Comparison of ENCODE assay signal across 17 cellular contexts in genomic region chr2:224774735-224775134, GRCh38. TPM values are rescaled to one million over a fixed set of nuclear protein-coding genes. Genes with fewer than 3 reads are reported as not detected.
A peak's percentile ranks its signal among the peaks of the same experiment; 100 is the strongest.
DNase-seq lines count a peak whose midpoint lies in the region; ATAC-seq and TF ChIP-seq lines count a peak whose summit lies in the region.
"Had no signal": no experiment of that assay in that cellular context is flagged by ENCODE, and none has a peak within 500 bp of the region (broad histone marks: within the 10 kb centered on the region; RNA-seq: fewer than 3 reads in every experiment).

No MANE protein-coding gene starts in this region.

- no peak for TF ChIP-seq CTCF in activated CD8-positive, alpha-beta T cell treated with anti-CD3 and anti-CD28 coated beads for 36 hours (IDR thresholded peaks at IDR 0.05)
- TF ChIP-seq CTCF in lung (IDR thresholded peaks at IDR 0.05; ENCODE audit: control extremely low read depth, extremely low read depth) = no peak
- TF ChIP-seq CTCF in heart left ventricle (IDR thresholded peaks at IDR 0.05) = no peak

- H3K36me3 ChIP-seq in lung (ENCODE audit: control insufficient read depth in 2 of 2, insufficient read depth in 2 of 2, low read length in 2 of 2) (peaks cover 0 to 7% of the 10 kb centered on the region in 2 donors), heart left ventricle (peaks cover 0 to 80% (median 3%) of the 10 kb centered on the region in 9 donors)

- intact Hi-C loops in activated CD8-positive, alpha-beta T cell treated with anti-CD3 and anti-CD28 coated beads for 36 hours (cut with micrococcal nuclease) = loop anchor here (10.0 kb wide), 1 partner anchor 420 kb away; no protein-coding TSS in a partner anchor
- intact Hi-C loops in heart left ventricle (cut with DNase I) = loop anchor here in 4 of 10 donors (5.0 to 10.0 kb wide), 3 partner anchors 130 to 420 kb away; no protein-coding TSS in a partner anchor

- H3K27ac Mint-ChIP-seq in activated CD8-positive, alpha-beta T cell treated with anti-CD3 and anti-CD28 coated beads, Interleukin-2, amount 10 ng/mL, durations not matched to agents 7 days and 5 days = peak overlapping the region; percentile 55
- no peak overlapping the region for H3K27ac Mint-ChIP-seq in activated CD8-positive, alpha-beta T cell treated with anti-CD3 and anti-CD28 coated beads for 36 hours
- peak overlapping the region; percentile 47 for H3K27ac Mint-ChIP-seq in activated naive CD8-positive, alpha-beta T cell
- H3K27ac Mint-ChIP-seq in activated naive CD8-positive, alpha-beta T cell treated with anti-CD3 and anti-CD28 coated beads, Interleukin-2, amount 50 U/mL, for 24 hours = no peak overlapping the region
- H3K27ac Mint-ChIP-seq in naive thymus-derived CD8-positive, alpha-beta T cell = peak overlapping the region in 1 of 10 donors; percentile 37
- H3K27ac Mint-ChIP-seq: IgD-negative memory B cell had no signal

- H3K4me1 Mint-ChIP-seq in activated CD8-positive, alpha-beta T cell treated with anti-CD3 and anti-CD28 coated beads, Interleukin-2, amount 10 ng/mL, durations not matched to agents 7 days and 5 days (ENCODE audit: low read depth) = peaks cover 2% of the 10 kb centered on the region
- H3K4me1 Mint-ChIP-seq in activated CD8-positive, alpha-beta T cell treated with anti-CD3 and anti-CD28 coated beads for 36 hours (ENCODE audit: low read depth) = peaks cover 6% of the 10 kb centered on the region
- peaks cover 4% of the 10 kb centered on the region for H3K4me1 Mint-ChIP-seq in activated naive CD8-positive, alpha-beta T cell (ENCODE audit: low read depth)
- H3K4me1 Mint-ChIP-seq in activated naive CD8-positive, alpha-beta T cell treated with anti-CD3 and anti-CD28 coated beads, Interleukin-2, amount 50 U/mL, for 24 hours = peaks cover 3% of the 10 kb centered on the region
- H3K4me1 Mint-ChIP-seq in naive thymus-derived CD8-positive, alpha-beta T cell = peaks cover 0 to 6% (median 2%) of the 10 kb centered on the region in 4 donors

- CTCF ChIA-PET in activated CD8-positive, alpha-beta T cell treated with anti-CD3 and anti-CD28 coated beads, Interleukin-2, amount 10 ng/mL, durations not matched to agents 7 days and 5 days (lab: Charles Lee) = no interaction called here
- CTCF ChIA-PET in activated CD8-positive, alpha-beta T cell treated with anti-CD3 and anti-CD28 coated beads for 36 hours (lab: Charles Lee) = no interaction called here

- no peak overlapping the region for H3K4me3 Mint-ChIP-seq in activated CD8-positive, alpha-beta T cell treated with anti-CD3 and anti-CD28 coated beads, Interleukin-2, amount 10 ng/mL, durations not matched to agents 7 days and 5 days
- H3K4me3 Mint-ChIP-seq in activated CD8-positive, alpha-beta T cell treated with anti-CD3 and anti-CD28 coated beads for 36 hours = no peak overlapping the region
- no peak overlapping the region for H3K4me3 Mint-ChIP-seq in activated naive CD8-positive, alpha-beta T cell
- no peak overlapping the region for H3K4me3 Mint-ChIP-seq in activated naive CD8-positive, alpha-beta T cell treated with anti-CD3 and anti-CD28 coated beads, Interleukin-2, amount 50 U/mL, for 24 hours
- no peak overlapping the region for H3K4me3 Mint-ChIP-seq in naive thymus-derived CD8-positive, alpha-beta T cell
- H3K4me3 Mint-ChIP-seq: CD14-positive monocyte had no signal

- H3K27me3 Mint-ChIP-seq in activated CD8-positive, alpha-beta T cell treated with anti-CD3 and anti-CD28 coated beads, Interleukin-2, amount 10 ng/mL, durations not matched to agents 7 days and 5 days (ENCODE audit: low read depth) = no peaks in the 10 kb centered on the region
- H3K27me3 Mint-ChIP-seq in activated CD8-positive, alpha-beta T cell treated with anti-CD3 and anti-CD28 coated beads for 36 hours = no peaks in the 10 kb centered on the region
- H3K27me3 Mint-ChIP-seq in activated naive CD8-positive, alpha-beta T cell = no peaks in the 10 kb centered on the region
- H3K27me3 Mint-ChIP-seq in activated naive CD8-positive, alpha-beta T cell treated with anti-CD3 and anti-CD28 coated beads, Interleukin-2, amount 50 U/mL, for 24 hours = no peaks in the 10 kb centered on the region
- H3K27me3 Mint-ChIP-seq in naive thymus-derived CD8-positive, alpha-beta T cell = no peaks in the 10 kb centered on the region
- H3K27me3 Mint-ChIP-seq: IgD-negative memory B cell had no signal

- DNase-seq in activated CD8-positive, alpha-beta T cell treated with anti-CD3 and anti-CD28 coated beads, Interleukin-2, amount 10 ng/mL, durations not matched to agents 7 days and 5 days = no peak
- no peak for DNase-seq in activated CD8-positive, alpha-beta T cell treated with anti-CD3 and anti-CD28 coated beads for 36 hours
- DNase-seq in activated naive CD8-positive, alpha-beta T cell treated with anti-CD3 and anti-CD28 coated beads, Interleukin-2, amount 50 U/mL, for 24 hours = no peak
- DNase-seq in lung (ENCODE audit: low spot score) = peak; percentile 29
- DNase-seq in naive thymus-derived CD8-positive, alpha-beta T cell = no peak
- no peak for DNase-seq in NCI-H82 (lab: John Stamatoyannopoulos, UW)
- DNase-seq in heart left ventricle = no peak
- DNase-seq: DMS53, GF-D8 had no signal

- H3K9me3 Mint-ChIP-seq in activated CD8-positive, alpha-beta T cell treated with anti-CD3 and anti-CD28 coated beads, Interleukin-2, amount 10 ng/mL, durations not matched to agents 7 days and 5 days (ENCODE audit: insufficient read depth) = no peaks in the 10 kb centered on the region
- H3K9me3 Mint-ChIP-seq in activated CD8-positive, alpha-beta T cell treated with anti-CD3 and anti-CD28 coated beads for 36 hours = no peaks in the 10 kb centered on the region
- no peaks in the 10 kb centered on the region for H3K9me3 Mint-ChIP-seq in activated naive CD8-positive, alpha-beta T cell (ENCODE audit: low read depth)
- H3K9me3 Mint-ChIP-seq in activated naive CD8-positive, alpha-beta T cell treated with anti-CD3 and anti-CD28 coated beads, Interleukin-2, amount 50 U/mL, for 24 hours = no peaks in the 10 kb centered on the region
- no peaks in the 10 kb centered on the region for H3K9me3 Mint-ChIP-seq in naive thymus-derived CD8-positive, alpha-beta T cell
- H3K9me3 Mint-ChIP-seq: CD14-positive monocyte, IgD-negative memory B cell had no signal

- ATAC-seq in activated CD8-positive, alpha-beta T cell treated with anti-CD3 and anti-CD28 coated beads, Interleukin-2, amount 10 ng/mL, durations not matched to agents 7 days and 5 days = no peak
- no peak for ATAC-seq in activated CD8-positive, alpha-beta T cell treated with anti-CD3 and anti-CD28 coated beads for 36 hours
- no peak for ATAC-seq in activated naive CD8-positive, alpha-beta T cell treated with anti-CD3 and anti-CD28 coated beads, Interleukin-2, amount 50 U/mL, for 24 hours
- ATAC-seq in lung (ENCODE audit: insufficient read depth, low FRiP score) (no peak), heart left ventricle (no peak)
- ATAC-seq in naive thymus-derived CD8-positive, alpha-beta T cell = no peak

- no peaks in the 10 kb centered on the region for H3K27me3 ChIP-seq in lung (ENCODE audit: control insufficient read depth, insufficient read depth)
- H3K27me3 ChIP-seq in heart left ventricle = no peaks in the 10 kb centered on the region

- H3K4me3 ChIP-seq in lung (no peak overlapping the region), heart left ventricle (no peak overlapping the region)

- H3K9me3 ChIP-seq in lung (ENCODE audit: control insufficient read depth in 2 of 2, insufficient read depth in 1 of 2, low read length in 1 of 2) = peaks cover 0 to 2% of the 10 kb centered on the region in 2 donors
- H3K9me3 ChIP-seq in heart left ventricle = no peaks in the 10 kb centered on the region

- no peak overlapping the region for H3K27ac ChIP-seq in lung (ENCODE audit: low read depth in 1 of 2, low read length in 1 of 2)
- no peak overlapping the region for H3K27ac ChIP-seq in heart left ventricle
- H3K27ac ChIP-seq: 22Rv1 had no signal

- POLR2A ChIA-PET in activated CD8-positive, alpha-beta T cell treated with anti-CD3 and anti-CD28 coated beads, Interleukin-2, amount 10 ng/mL, durations not matched to agents 7 days and 5 days (lab: Charles Lee) = no interaction called here
- POLR2A ChIA-PET in activated CD8-positive, alpha-beta T cell treated with anti-CD3 and anti-CD28 coated beads for 36 hours (lab: Charles Lee) = no interaction called here
- POLR2A ChIA-PET in naive thymus-derived CD8-positive, alpha-beta T cell (lab: Charles Lee) = no interaction called here

- TF ChIP-seq POLR2A in heart left ventricle (IDR thresholded peaks at IDR 0.05) = no peak

- H3K36me3 Mint-ChIP-seq in activated CD8-positive, alpha-beta T cell treated with anti-CD3 and anti-CD28 coated beads, Interleukin-2, amount 10 ng/mL, durations not matched to agents 7 days and 5 days (ENCODE audit: low read depth) = peaks cover 74% of the 10 kb centered on the region
- H3K36me3 Mint-ChIP-seq in activated CD8-positive, alpha-beta T cell treated with anti-CD3 and anti-CD28 coated beads for 36 hours (ENCODE audit: low read depth) = peaks cover 57% of the 10 kb centered on the region
- peaks cover 11% of the 10 kb centered on the region for H3K36me3 Mint-ChIP-seq in activated naive CD8-positive, alpha-beta T cell
- peaks cover 60% of the 10 kb centered on the region for H3K36me3 Mint-ChIP-seq in activated naive CD8-positive, alpha-beta T cell treated with anti-CD3 and anti-CD28 coated beads, Interleukin-2, amount 50 U/mL, for 24 hours (ENCODE audit: low read depth)
- peaks cover 4 to 81% (median 34%) of the 10 kb centered on the region in 3 donors for H3K36me3 Mint-ChIP-seq in naive thymus-derived CD8-positive, alpha-beta T cell

- H3K4me1 ChIP-seq in lung (ENCODE audit: control insufficient read depth in 2 of 2, insufficient read depth in 2 of 2, low read length in 2 of 2) (peaks cover 0 to 1% of the 10 kb centered on the region in 2 donors), heart left ventricle (no peaks in the 10 kb centered on the region)

- 74 to 92% methylated on average over 15 of the region's 15 CpGs for WGBS in lung, 2 donors
- 94 to 95% (median 94%) methylated on average over 15 of the region's 15 CpGs for WGBS in heart left ventricle, 4 donors

RNA-seq across cellular contexts. Expression of gene CCDC195, which starts 58.6 kb away (rescaled TPM):
- not detected for total RNA-seq in activated CD8-positive, alpha-beta T cell treated with anti-CD3 and anti-CD28 coated beads, Interleukin-2, amount 10 ng/mL, durations not matched to agents 7 days and 5 days
- total RNA-seq in activated CD8-positive, alpha-beta T cell treated with anti-CD3 and anti-CD28 coated beads for 36 hours = not detected
- total RNA-seq in lung = not detected
- polyA plus RNA-seq in lung = not detected
- not detected for total RNA-seq in naive thymus-derived CD8-positive, alpha-beta T cell
- polyA plus RNA-seq in naive thymus-derived CD8-positive, alpha-beta T cell = not detected
- not detected for total RNA-seq in heart left ventricle
- polyA plus RNA-seq in heart left ventricle = not detected
- total RNA-seq: A673, H4, HT1080 had no signal
- polyA plus RNA-seq: BJ, CD14-positive monocyte, IgD-negative memory B cell had no signal

Comparison
In these comparisons a context has a peak if more than half of its experiments do, and no peak if none do; other contexts are left out.
1. H3K27ac Mint-ChIP-seq: peak in activated CD8-positive, alpha-beta T cell treated with anti-CD3 and anti-CD28 coated beads, Interleukin-2, amount 10 ng/mL, durations not matched to agents 7 days and 5 days (single experiment) and activated naive CD8-positive, alpha-beta T cell (single experiment); none in activated CD8-positive, alpha-beta T cell treated with anti-CD3 and anti-CD28 coated beads for 36 hours (single experiment) and activated naive CD8-positive, alpha-beta T cell treated with anti-CD3 and anti-CD28 coated beads, Interleukin-2, amount 50 U/mL, for 24 hours (single experiment).